Comparison of ENCODE assay signal across 15 cellular contexts in the genomic region with DNA sequence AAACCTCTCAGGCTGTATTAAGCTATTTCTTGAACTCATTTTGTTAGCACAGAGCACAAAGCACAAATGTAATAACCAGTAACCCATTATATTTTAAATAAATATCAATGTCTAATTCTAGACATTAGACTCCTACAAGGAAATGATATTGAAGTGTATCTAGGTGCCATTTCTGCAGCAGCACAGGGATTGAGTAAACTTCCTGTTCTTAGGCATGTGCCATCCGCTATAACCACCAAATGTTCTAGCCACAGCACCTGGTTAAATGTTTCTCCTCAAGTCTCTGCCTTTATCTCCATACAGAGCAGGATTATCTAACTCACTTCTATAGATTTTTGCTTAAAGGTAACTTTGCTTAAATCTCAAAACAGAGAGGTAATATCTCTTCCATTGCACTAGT. TPM values are rescaled to one million over a fixed set of nuclear protein-coding genes. Genes with fewer than 3 reads are reported as not detected.
DNase-seq lines count a peak whose midpoint lies in the region; ATAC-seq, FAIRE-seq and TF ChIP-seq lines count a peak whose summit lies in the region.
"Had no signal": no experiment of that assay in that cellular context is flagged by ENCODE, and none has a peak within 500 bp of the region (broad histone marks: within the 10 kb centered on the region; RNA-seq: fewer than 3 reads in every experiment).

No MANE protein-coding gene starts in this region.

- no peak overlapping the region for H4K5ac ChIP-seq in mesendoderm (ENCODE audit: low read length)

- no peak overlapping the region for H3K23ac ChIP-seq in mesendoderm (ENCODE audit: low read length)

- intact Hi-C loops in pancreas (cut with DNase I), result no loop called here
- intact Hi-C loops in natural killer cell (cut with micrococcal nuclease), result no loop called here

- H3K36me3 ChIP-seq in pancreas, result no peaks in the 10 kb centered on the region
- H3K36me3 ChIP-seq in mesendoderm (ENCODE audit: control insufficient read depth, insufficient read depth, low read length), result no peaks in the 10 kb centered on the region

- H2BK120ac ChIP-seq in mesendoderm (ENCODE audit: low read depth, low read length), result no peak overlapping the region

- ATAC-seq in pancreas, result peak; percentile 61 to 76 (median 70)
- no peak for ATAC-seq in natural killer cell
- ATAC-seq: Right ventricle myocardium inferior had no signal

- no peak for FAIRE-seq in pancreas (lab: Jason Lieb, UNC)

- H4K8ac ChIP-seq in mesendoderm (ENCODE audit: low read depth, low read length), result no peak overlapping the region

- H3K79me2 ChIP-seq in mesendoderm (ENCODE audit: control insufficient read depth, insufficient read depth, low read length), result no peaks in the 10 kb centered on the region

- TF ChIP-seq CTCF in pancreas (IDR thresholded peaks at IDR 0.05) (no peak), HFFc6 (IDR thresholded peaks at IDR 0.05) (no peak), natural killer cell (IDR thresholded peaks at IDR 0.05) (no peak)

- H3K27ac Mint-ChIP-seq in HFFc6 (no peak overlapping the region), natural killer cell (no peak overlapping the region)
- H3K27ac Mint-ChIP-seq: CD4-positive, CD25-positive, alpha-beta regulatory T cell had no signal

- H3K18ac ChIP-seq in mesendoderm (ENCODE audit: low read length), result no peak overlapping the region

- H3K27me3 Mint-ChIP-seq in HFFc6 (ENCODE audit: insufficient read depth) (peaks cover 2% of the 10 kb centered on the region; the same call in 1 of the 2 replicates), natural killer cell (ENCODE audit: low read depth in 2 of 2) (no peaks in the 10 kb centered on the region)

- no peak overlapping the region for H2BK5ac ChIP-seq in mesendoderm (ENCODE audit: low read length)

- no peaks in the 10 kb centered on the region for H3K4me1 Mint-ChIP-seq in HFFc6 (ENCODE audit: low read depth)
- H3K4me1 Mint-ChIP-seq in natural killer cell, result no peaks in the 10 kb centered on the region
- H3K4me1 Mint-ChIP-seq: CD4-positive, CD25-positive, alpha-beta regulatory T cell had no signal

- H3K79me1 ChIP-seq in mesendoderm (ENCODE audit: low read length), result no peaks in the 10 kb centered on the region

- DNase-seq in NOMO-1 treated with DMSO at 0.1 percent for 48 hours (lab: John Stamatoyannopoulos, UW; ENCODE audit: unreplicated experiment) (peak; percentile 20), NOMO-1 treated with dmso at 0.1 percent for 144 hours (lab: John Stamatoyannopoulos, UW; ENCODE audit: unreplicated experiment) (no peak), amniotic epithelial cell (ENCODE audit: low read depth) (peak; percentile 40), pancreas (no peak), mesendoderm (no peak), HFFc6 (no peak), natural killer cell (no peak)
- DNase-seq: AML-193; CD4-positive, CD25-positive, alpha-beta regulatory T cell; H7; NCI-H2081 treated with DMSO at 0.1 percent for 48 hours; NCI-H345; NCI-H526 treated with DMSO at 0.1 percent for 48 hours had no signal

- H2AK5ac ChIP-seq in mesendoderm (ENCODE audit: low read length), result no peak overlapping the region

- H3K9me3 ChIP-seq in pancreas, result no peaks in the 10 kb centered on the region

- no peak overlapping the region for H3K56ac ChIP-seq in mesendoderm (ENCODE audit: low read length)

- H3K4ac ChIP-seq in mesendoderm (ENCODE audit: low read depth, low read length), result no peak overlapping the region

- H3K9ac ChIP-seq in mesendoderm (ENCODE audit: low read length), result no peak overlapping the region

- WGBS in pancreas, 2 donors, result 48 to 52% methylated on average over 1 of the region's 1 CpG
- WGBS in mesendoderm (ENCODE audit: extremely low coverage, insufficient coverage, low lambda C conversion rate), result no CpG with 5 or more reads among the region's 1 CpG

- peaks cover 6% of the 10 kb centered on the region; the same call in 1 of the 2 replicates for H3K36me3 Mint-ChIP-seq in HFFc6 (ENCODE audit: low read depth)
- no peaks in the 10 kb centered on the region for H3K36me3 Mint-ChIP-seq in natural killer cell
- H3K36me3 Mint-ChIP-seq: CD4-positive, CD25-positive, alpha-beta regulatory T cell had no signal

- H3K9me3 Mint-ChIP-seq in HFFc6 (no peaks in the 10 kb centered on the region), natural killer cell (no peaks in the 10 kb centered on the region)
- H3K9me3 Mint-ChIP-seq: CD4-positive, CD25-positive, alpha-beta regulatory T cell had no signal

- H3K4me1 ChIP-seq in pancreas, result peaks cover 0 to 22% (median 14%) of the 10 kb centered on the region in 3 donors
- no peaks in the 10 kb centered on the region for H3K4me1 ChIP-seq in mesendoderm (ENCODE audit: control insufficient read depth, low read depth, low read length)

- no peaks in the 10 kb centered on the region for H3K27me3 ChIP-seq in pancreas
- H3K27me3 ChIP-seq in mesendoderm (ENCODE audit: insufficient read depth, low read length, poor library complexity), result no peaks in the 10 kb centered on the region

- H3K27ac ChIP-seq in pancreas (peak overlapping the region in 1 of 4 donors; percentile 6), mesendoderm (ENCODE audit: low read depth, low read length) (no peak overlapping the region)
- H3K27ac ChIP-seq: SK-N-MC had no signal

- H3K4me3 Mint-ChIP-seq in HFFc6 (no peak overlapping the region), natural killer cell (no peak overlapping the region)
- H3K4me3 Mint-ChIP-seq: CD4-positive, CD25-positive, alpha-beta regulatory T cell had no signal

- H3K4me3 ChIP-seq in pancreas (no peak overlapping the region), mesendoderm (ENCODE audit: low read length) (no peak overlapping the region)
- H3K4me3 ChIP-seq: SK-N-MC had no signal

- no peak overlapping the region for H2BK15ac ChIP-seq in mesendoderm (replicated peaks; ENCODE audit: low read depth)

- H3K4me2 ChIP-seq in mesendoderm (ENCODE audit: low read length), result no peak overlapping the region

RNA-seq across cellular contexts. Expression of gene SGMS2, which starts 51.4 kb away (rescaled TPM):
- 10 to 100 TPM; 11.0 to 25.4 (median 14.9) TPM for total RNA-seq in pancreas
- polyA plus RNA-seq in pancreas, result 1 to 10 TPM; 1.6 to 5.9 TPM
- 0.28 TPM for polyA plus RNA-seq in mesendoderm (2013, experiment 1 of 2)
- 0.24 TPM for polyA plus RNA-seq in mesendoderm (2013, experiment 2 of 2)
- 10 to 100 TPM; 30.5 to 45.9 (median 34.7) TPM for total RNA-seq in HFFc6 (2021; fragmentation: NEBNext Ultra II Directional; extraction: Animal tissue kit (Norgen Biotek cat#: 25700))
- total RNA-seq in natural killer cell, result under 1 TPM; 0.16 to 0.98 (median 0.54) TPM
- total RNA-seq: CD4-positive, CD25-positive, alpha-beta regulatory T cell had no signal
- polyA plus RNA-seq: CD4-positive, CD25-positive, alpha-beta regulatory T cell had no signal

RNA-seq across cellular contexts. Expression of gene CYP2U1, which starts 55.3 kb away (rescaled TPM):
- total RNA-seq in pancreas (1 to 10 TPM in 5 of 6 donors, under 1 TPM in 1; 0.92 to 3.2 (median 1.6) TPM), natural killer cell (1 to 10 TPM; 2.5 to 4.5 (median 3.4) TPM)
- 1 to 10 TPM; 1.1 to 5.0 TPM for polyA plus RNA-seq in pancreas
- polyA plus RNA-seq in mesendoderm (2013, experiment 1 of 2), result 1.4 TPM
- 1.3 TPM for polyA plus RNA-seq in mesendoderm (2013, experiment 2 of 2)
- total RNA-seq in HFFc6 (2021; fragmentation: NEBNext Ultra II Directional; extraction: Animal tissue kit (Norgen Biotek cat#: 25700)), result 10 to 100 TPM; 17.7 to 25.5 (median 21.7) TPM

Comparison
In these comparisons a context has a peak if more than half of its experiments do, and no peak if none do; other contexts are left out.
1. DNase-seq: peak in NOMO-1 treated with DMSO at 0.1 percent for 48 hours (single experiment) and amniotic epithelial cell (single experiment); none in NOMO-1 treated with dmso at 0.1 percent for 144 hours (single experiment), pancreas (0 of 6), mesendoderm (single experiment), HFFc6 (single experiment) and natural killer cell (single experiment).
2. ATAC-seq: peak in pancreas (4 of 4); none in natural killer cell (0 of 3).
3. RNA of gene SGMS2, which starts 51.4 kb away (total RNA-seq): 30.5 to 45.9 TPM in HFFc6 and 11.0 to 25.4 TPM in pancreas; 0.16 to 0.98 TPM in natural killer cell; every median in the first group is over 4 times any median in the second.